Comparison of ENCODE assay signal across 8 cellular contexts in genomic region chr9:134390537-134390936, GRCh38.
DNase-seq lines count a peak whose midpoint lies in the region; ATAC-seq and TF ChIP-seq lines count a peak whose summit lies in the region.

No MANE protein-coding gene starts in this region.

- TF ChIP-seq CTCF in right atrium auricular region (IDR thresholded peaks at IDR 0.05), result no peak

- H3K27me3 ChIP-seq in right atrium auricular region, result no peaks in the 10 kb centered on the region

- no peaks in the 10 kb centered on the region for H3K36me3 ChIP-seq in right atrium auricular region

- no peak overlapping the region for H3K4me3 ChIP-seq in right atrium auricular region

- DNase-seq in GM19240 (ENCODE audit: insufficient read length, low spot score), result peak; percentile 67
- peak; percentile 65 for DNase-seq in activated gamma-delta T cell treated with Interleukin-2 at 50 U/mL for 16 hours
- peak; percentile 54 for DNase-seq in stimulated activated CD8-positive, alpha-beta memory T cell treated with anti-CD3 and anti-CD28 coated beads, Interleukin-12 subunit alpha, Interleukin-12 subunit beta, amount 100 ng/mL, for 4 hours (ENCODE audit: low read depth)
- DNase-seq in retina, result no peak
- no peak for DNase-seq in right atrium auricular region (ENCODE audit: low spot score)
- no peak for DNase-seq in substantia nigra (lab: John Stamatoyannopoulos, UW)
- DNase-seq in NCI-H146 (lab: John Stamatoyannopoulos, UW), result no peak

- H3K4me1 ChIP-seq in right atrium auricular region, result peaks cover 0 to 96% of the 10 kb centered on the region in 2 donors

- no peaks in the 10 kb centered on the region for H3K9me3 ChIP-seq in right atrium auricular region

- no peak overlapping the region for H3K27ac ChIP-seq in right atrium auricular region
- H3K27ac ChIP-seq in substantia nigra (ENCODE audit: low read depth, low read length, poor library complexity, severe bottlenecking), result no peak overlapping the region

- peak; percentile 19 for ATAC-seq in HG03565 (IDR thresholded peaks at IDR 0.05; ENCODE audit: unreplicated experiment)

Comparison
In these comparisons a context has a peak if more than half of its experiments do, and no peak if none do; other contexts are left out.
1. DNase-seq: peak in GM19240 (single experiment), activated gamma-delta T cell treated with Interleukin-2 at 50 U/mL for 16 hours (single experiment) and stimulated activated CD8-positive, alpha-beta memory T cell treated with anti-CD3 and anti-CD28 coated beads, Interleukin-12 subunit alpha, Interleukin-12 subunit beta, amount 100 ng/mL, for 4 hours (single experiment); none in retina (single experiment), right atrium auricular region (single experiment), substantia nigra (0 of 49) and NCI-H146 (single experiment).